Comparison of ENCODE assay signal across 22 cellular contexts in genomic region chr3:117674321-117674720, GRCh38.
"Had no signal": no experiment of that assay in that cellular context is flagged by ENCODE, and none has a peak within 500 bp of the region (broad histone marks: within the 10 kb centered on the region; RNA-seq: fewer than 3 reads in every experiment).

No MANE protein-coding gene starts in this region.

- DNase-seq: KBM-7, MV-4-11, NCI-H1092, NCI-H1105 treated with DMSO at 0.1 percent for 48 hours, NCI-H1417 treated with DMSO at 0.1 percent for 48 hours, NCI-H146, NCI-H1694 treated with DMSO at 0.1 percent for 48 hours, NCI-H1930, NCI-H2081, NCI-H2107, NCI-H226, NCI-H446, NCI-H510A, NCI-H524 treated with DMSO at 0.1 percent for 48 hours, NCI-H69, NCI-H774, PC-3, SHP77, T-helper 1 cell had no signal

- H3K27ac ChIP-seq: RWPE1 had no signal

- ATAC-seq: Panc1, PC-3, SK-N-SH treated with all-trans-retinoic acid at 6 μM for 48 hours had no signal
